Comparison of ENCODE assay signal across 1 cellular context in the genomic region with DNA sequence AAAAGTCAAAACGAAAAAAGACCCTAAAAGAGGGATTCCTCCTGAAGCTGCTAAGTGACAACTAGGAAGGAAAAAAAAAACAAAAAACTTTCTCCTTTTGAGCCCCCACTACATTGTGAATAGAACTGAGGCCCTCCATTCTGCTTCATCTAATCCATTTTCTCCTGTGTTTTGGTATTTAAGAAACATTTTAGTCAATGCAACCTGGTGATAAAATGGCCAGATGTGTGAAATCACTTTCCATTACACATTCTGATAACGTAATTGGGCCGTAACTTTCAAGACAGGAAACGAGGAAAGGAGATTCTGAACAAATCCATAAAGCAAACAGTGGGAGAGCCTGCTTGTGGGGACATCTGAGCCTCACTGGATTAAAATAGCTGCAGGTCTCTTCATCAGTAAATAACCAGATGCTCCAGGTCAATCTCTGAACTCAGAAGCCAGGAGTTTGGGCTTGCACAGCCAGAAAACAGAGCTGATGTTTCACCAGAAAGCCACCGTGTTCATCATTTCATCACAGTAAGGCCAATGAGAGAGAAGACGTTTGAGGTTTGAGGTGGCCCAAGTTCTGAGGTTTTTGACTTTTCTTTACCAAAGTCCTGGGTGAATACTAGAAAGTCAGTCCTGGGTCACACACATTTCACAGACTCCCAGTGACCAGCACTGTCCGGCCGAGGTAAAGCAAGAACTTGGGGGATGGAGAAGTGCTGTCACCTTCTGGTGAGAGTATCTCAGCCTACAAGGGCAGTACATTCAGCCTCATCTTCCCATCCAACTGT.
TF ChIP-seq lines count a peak whose summit lies in the region.

No MANE protein-coding gene starts in this region.

TF ChIP-seq in HepG2, 621 proteins besides CTCF, POLR2A, EP300 and RAD21 (continued from another document):
- peak; percentile 28 for TF ChIP-seq ASH2L (IDR thresholded peaks at IDR 0.05; ENCODE audit: insufficient read length, low read depth, low read length)
- TF ChIP-seq ZC3H13 (CRISPR knock-in tag; IDR thresholded peaks at IDR 0.05): no peak
- TF ChIP-seq SOX13 (IDR thresholded peaks at IDR 0.05): no peak
- TF ChIP-seq SOX13 (CRISPR knock-in tag; conservative IDR thresholded peaks at IDR 0.05 in 1 of 2, IDR thresholded peaks at IDR 0.05 in 1 of 2): 0 out of 4 replicates have a peak, but pooled peaks of 1 of the 2 experiments have one; percentile 9
- TF ChIP-seq ZSCAN12 (CRISPR knock-in tag; IDR thresholded peaks at IDR 0.05): no peak
- TF ChIP-seq RELA (CRISPR knock-in tag; IDR thresholded peaks at IDR 0.05): no peak
- no peak for TF ChIP-seq RARA (CRISPR knock-in tag; IDR thresholded peaks at IDR 0.05)
- no peak for TF ChIP-seq CBX1 (IDR thresholded peaks at IDR 0.05; ENCODE audit: low read depth)
- peak; percentile 59; the same call in 1 of the 2 replicates for TF ChIP-seq MEF2D (CRISPR knock-in tag; IDR thresholded peaks at IDR 0.05)
- no peak for TF ChIP-seq NRL (CRISPR knock-in tag; IDR thresholded peaks at IDR 0.05; ENCODE audit: borderline replicate concordance)
- no peak for TF ChIP-seq DR1 (CRISPR knock-in tag; IDR thresholded peaks at IDR 0.05)
- peak; percentile 23; the same call in 1 of the 2 replicates for TF ChIP-seq HNF4A (CRISPR knock-in tag; IDR thresholded peaks at IDR 0.05)
